13 cellular contexts compared by ENCODE assay signal in the genomic region with DNA sequence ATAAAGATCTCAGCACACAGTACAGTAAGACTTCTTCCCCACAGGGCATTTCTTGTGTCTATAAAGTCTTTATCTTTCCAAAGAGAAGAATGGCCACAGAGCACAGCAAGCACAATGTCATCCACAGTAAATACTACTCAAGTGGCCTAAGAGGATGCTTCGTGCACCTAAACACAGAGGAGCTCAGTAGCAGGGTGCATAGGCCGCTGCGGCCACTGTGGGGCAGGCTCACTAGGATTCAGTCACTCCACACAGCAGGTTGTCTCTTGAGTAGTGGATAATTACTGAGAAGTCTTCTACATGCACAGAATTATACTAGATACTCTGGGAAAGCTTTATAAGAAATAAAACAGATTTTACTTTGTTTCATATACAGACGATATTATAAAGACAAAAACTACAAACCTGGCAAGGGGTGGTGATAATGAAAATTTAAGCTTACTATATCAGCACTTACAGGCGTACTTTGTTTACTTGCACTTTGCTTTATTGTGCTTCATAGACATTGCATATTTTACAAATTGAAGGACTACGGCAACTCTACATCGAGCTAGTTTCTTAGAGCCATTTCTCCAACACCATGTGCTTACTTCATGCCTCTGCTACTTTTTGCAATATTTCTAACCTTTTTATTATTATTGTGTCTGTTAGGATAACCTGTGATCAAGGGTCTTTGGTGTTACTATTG.
DNase-seq lines count a peak whose midpoint lies in the region; TF ChIP-seq lines count a peak whose summit lies in the region.
"Had no signal": no experiment of that assay in that cellular context is flagged by ENCODE, and none has a peak within 500 bp of the region (broad histone marks: within the 10 kb centered on the region; RNA-seq: fewer than 3 reads in every experiment).

No MANE protein-coding gene starts in this region.

- H3K27me3 ChIP-seq in prostate gland (replicated peaks; ENCODE audit: insufficient read depth) (no peaks in the 10 kb centered on the region), PC-9 (ENCODE audit: insufficient read depth, low read depth) (no peaks in the 10 kb centered on the region)

- H3K27ac ChIP-seq in prostate gland, result no peak overlapping the region
- H3K27ac ChIP-seq in PC-9, result no peak overlapping the region
- H3K27ac ChIP-seq: coronary artery, psoas muscle, SK-N-MC had no signal

- no peak for TF ChIP-seq POLR2A in prostate gland (IDR thresholded peaks at IDR 0.05)

- no peak overlapping the region for H3K4me3 ChIP-seq in cardiac fibroblast (replicated peaks in 1 of 2; ENCODE audit: low read depth in 2 of 2, low read length in 2 of 2)
- H3K4me3 ChIP-seq in prostate gland, result no peak overlapping the region
- H3K4me3 ChIP-seq in PC-9, result no peak overlapping the region
- H3K4me3 ChIP-seq: coronary artery, psoas muscle, SK-N-MC had no signal

- 94% methylated on average over 7 of the region's 7 CpGs for WGBS in prostate gland

- CTCF ChIA-PET in PC-9 (lab: Charles Lee), result no interaction called here

- H3K9me3 ChIP-seq in prostate gland (no peaks in the 10 kb centered on the region), PC-9 (ENCODE audit: insufficient read depth, low read depth) (no peaks in the 10 kb centered on the region)
- H3K9me3 ChIP-seq: psoas muscle had no signal

- no peaks in the 10 kb centered on the region for H3K4me1 Mint-ChIP-seq in neural crest cell

- no peaks in the 10 kb centered on the region for H3K27me3 Mint-ChIP-seq in neural crest cell (ENCODE audit: low read depth)

- no peaks in the 10 kb centered on the region for H3F3A ChIP-seq in PC-9 (ENCODE audit: insufficient read depth, low read depth)

- TF ChIP-seq CTCF in cardiac fibroblast (IDR thresholded peaks at IDR 0.05; ENCODE audit: low read depth, low read length) (peak; percentile 12), neural crest cell (conservative IDR thresholded peaks at IDR 0.05) (peak; percentile 49), prostate gland (IDR thresholded peaks at IDR 0.05) (no peak), PC-9 (conservative IDR thresholded peaks at IDR 0.05) (no peak; the same call in 1 of the 2 replicates)

- H3K27ac Mint-ChIP-seq in neural crest cell (ENCODE audit: unreplicated experiment), result no peak overlapping the region

- H4K20me1 ChIP-seq in PC-9 (ENCODE audit: insufficient read depth), result peaks cover 4% of the 10 kb centered on the region; the same call in 1 of the 2 replicates

- H3K4me2 ChIP-seq in PC-9, result no peak overlapping the region

- no peaks in the 10 kb centered on the region for H3K9me2 ChIP-seq in PC-9 (ENCODE audit: insufficient read depth)

- no peak overlapping the region for H2AFZ ChIP-seq in PC-9

- H3K4me1 ChIP-seq in prostate gland (replicated peaks) (no peaks in the 10 kb centered on the region), PC-9 (replicated peaks; ENCODE audit: insufficient read depth) (no peaks in the 10 kb centered on the region)
- H3K4me1 ChIP-seq: psoas muscle had no signal

- BruUV-seq in PC-9 (replicated peaks; lab: Mats Ljungman, UMichigan), result no TSS peak

- no peaks in the 10 kb centered on the region for H3K36me3 ChIP-seq in prostate gland
- no peaks in the 10 kb centered on the region for H3K36me3 ChIP-seq in PC-9 (ENCODE audit: low read depth)

- POLR2A ChIA-PET in PC-9 (lab: Charles Lee; ENCODE audit: unreplicated experiment), result no interaction called here

- H3K36me3 Mint-ChIP-seq in neural crest cell (ENCODE audit: low read depth), result peaks cover 7% of the 10 kb centered on the region

- H3K4me3 Mint-ChIP-seq in neural crest cell, result no peak overlapping the region

- no peaks in the 10 kb centered on the region for H3K9me3 Mint-ChIP-seq in neural crest cell

- intact Hi-C loops in prostate gland (cut with DNase I), result no loop called here
- intact Hi-C loops in PC-9 (cut with micrococcal nuclease; ENCODE audit: unreplicated experiment), result no loop called here

- H3K79me2 ChIP-seq in PC-9 (ENCODE audit: low read depth), result no peaks in the 10 kb centered on the region

- DNase-seq in NCI-H146 (lab: John Stamatoyannopoulos, UW) (peak; percentile 2), NCI-H146 treated with DMSO at 0.1 percent for 48 hours (lab: John Stamatoyannopoulos, UW; ENCODE audit: unreplicated experiment) (no peak), HT-29 (ENCODE audit: low spot score) (peak; percentile 33), cardiac fibroblast (ENCODE audit: low read depth in 2 of 2) (no peak), neural crest cell (ENCODE audit: low read depth, low spot score) (no peak), prostate gland (ENCODE audit: low spot score) (no peak), PC-9 (no peak), GM19240 (ENCODE audit: insufficient read length, low spot score) (no peak)
- DNase-seq: AML-193, trophoblast cell had no signal

Comparison
In these comparisons a context has a peak if more than half of its experiments do, and no peak if none do; other contexts are left out.
1. DNase-seq: peak in NCI-H146 (single experiment) and HT-29 (single experiment); none in NCI-H146 treated with DMSO at 0.1 percent for 48 hours (single experiment), cardiac fibroblast (0 of 2), neural crest cell (single experiment), prostate gland (single experiment), PC-9 (0 of 2) and GM19240 (single experiment).
2. CTCF ChIP-seq: peak in cardiac fibroblast (single experiment) and neural crest cell (single experiment); none in prostate gland (0 of 4) and PC-9 (single experiment).